ENCODE assay signal across 26 cellular contexts in the genomic region with DNA sequence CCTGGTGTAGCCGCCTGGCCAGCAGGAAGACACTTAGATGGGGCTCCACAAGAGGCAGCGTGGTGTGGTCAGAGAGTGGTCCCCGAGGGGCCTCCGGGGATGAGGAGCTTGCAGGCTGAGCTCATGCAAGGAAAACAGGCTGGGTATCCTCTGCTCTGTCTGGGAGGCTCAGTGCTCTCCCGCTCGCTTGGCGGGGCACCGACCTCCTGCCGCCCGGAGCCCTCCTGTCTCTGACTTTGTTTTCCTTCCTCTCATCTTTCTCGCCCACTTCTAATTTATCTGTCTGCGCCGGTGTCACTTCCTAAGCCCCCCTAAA. TPM values are rescaled to one million over a fixed set of nuclear protein-coding genes. Genes with fewer than 3 reads are reported as not detected.
"Had no signal": no experiment of that assay in that cellular context is flagged by ENCODE, and none has a peak within 500 bp of the region (broad histone marks: within the 10 kb centered on the region; RNA-seq: fewer than 3 reads in every experiment).

No MANE protein-coding gene starts in this region.

- H3K27me3 Mint-ChIP-seq: activated CD4-positive, alpha-beta T cell treated with anti-CD3 and anti-CD28 coated beads, Interleukin-2, amount 10 ng/mL, durations not matched to agents 7 days and 5 days had no signal

- DNase-seq: activated CD4-positive, alpha-beta T cell treated with anti-CD3 and anti-CD28 coated beads, Interleukin-2, amount 10 ng/mL, durations not matched to agents 7 days and 5 days; activated CD8-positive, alpha-beta T cell treated with anti-CD3 and anti-CD28 coated beads, Interleukin-2, amount 10 ng/mL, durations not matched to agents 7 days and 5 days; activated naive CD4-positive, alpha-beta T cell treated with anti-CD3 and anti-CD28 coated beads for 36 hours; activated T-cell treated with anti-CD3 and anti-CD28 coated beads, Interleukin-2, amount 50 U/mL, for 24 hours; anterior cingulate cortex; brain microvascular endothelial cell; central memory CD4-positive, alpha-beta T cell; colonic mucosa; endodermal cell; immature natural killer cell; kidney glomerular epithelial cell; natural killer cell; occipital lobe; small intestine; stimulated activated CD4-positive, alpha-beta T cell treated with anti-CD3 and anti-CD28 coated beads, Interleukin-4, amount 100 ng/mL, for 1 hour; stimulated activated naive CD8-positive, alpha-beta T cell treated with anti-CD3 and anti-CD28 coated beads, Interleukin-15, amount 100 ng/mL, for 72 hours; upper lobe of left lung had no signal

- H3K4me3 Mint-ChIP-seq: activated CD4-positive, alpha-beta T cell treated with anti-CD3 and anti-CD28 coated beads, Interleukin-2, amount 10 ng/mL, durations not matched to agents 7 days and 5 days; activated CD8-positive, alpha-beta T cell treated with anti-CD3 and anti-CD28 coated beads, Interleukin-2, amount 10 ng/mL, durations not matched to agents 7 days and 5 days; activated naive CD4-positive, alpha-beta T cell treated with anti-CD3 and anti-CD28 coated beads for 36 hours; activated T-cell treated with anti-CD3 and anti-CD28 coated beads, Interleukin-2, amount 50 U/mL, for 24 hours; endodermal cell; immature natural killer cell; memory B cell; natural killer cell; stimulated activated naive CD8-positive, alpha-beta T cell treated with anti-CD3 and anti-CD28 coated beads, Interleukin-15, amount 100 ng/mL, for 72 hours; T-helper 1 cell treated with Interleukin-12 subunit alpha and Interleukin-12 subunit beta and Interleukin-4 antibody, amounts not matched to agents 30 μg/mL and 1 μg/mL, for 36 hours had no signal

- ATAC-seq: activated CD4-positive, CD25-positive, alpha-beta regulatory T cell treated with anti-CD3 and anti-CD28 coated beads, Interleukin-2, amount 50 U/mL, for 24 hours; activated CD8-positive, alpha-beta T cell treated with anti-CD3 and anti-CD28 coated beads, Interleukin-2, amount 10 ng/mL, durations not matched to agents 7 days and 5 days; natural killer cell; stimulated activated naive CD8-positive, alpha-beta T cell treated with anti-CD3 and anti-CD28 coated beads, Interleukin-15, amount 100 ng/mL, for 72 hours had no signal

- H3K4me1 Mint-ChIP-seq: activated CD4-positive, alpha-beta T cell treated with anti-CD3 and anti-CD28 coated beads, Interleukin-2, amount 10 ng/mL, durations not matched to agents 7 days and 5 days; immature natural killer cell; memory B cell; natural killer cell; stimulated activated naive CD8-positive, alpha-beta T cell treated with anti-CD3 and anti-CD28 coated beads, Interleukin-15, amount 100 ng/mL, for 72 hours had no signal

- H3K4me3 ChIP-seq: colonic mucosa, heart left ventricle, prostate gland, right atrium auricular region, suprapubic skin, upper lobe of left lung had no signal

- H3K4me1 ChIP-seq: colonic mucosa, prostate gland, right atrium auricular region had no signal

- H3K27ac ChIP-seq: brain microvascular endothelial cell, colonic mucosa, prostate gland, right atrium auricular region, suprapubic skin, upper lobe of left lung had no signal

- H3K27me3 ChIP-seq: brain microvascular endothelial cell, colonic mucosa, right atrium auricular region, upper lobe of left lung had no signal

- H3K9me3 ChIP-seq: colonic mucosa, heart left ventricle, prostate gland, right atrium auricular region, suprapubic skin, upper lobe of left lung had no signal

- H3K36me3 ChIP-seq: brain microvascular endothelial cell, colonic mucosa, heart left ventricle, prostate gland, right atrium auricular region, suprapubic skin, upper lobe of left lung had no signal

- H3K27ac Mint-ChIP-seq: activated CD4-positive, alpha-beta T cell treated with anti-CD3 and anti-CD28 coated beads, Interleukin-2, amount 10 ng/mL, durations not matched to agents 7 days and 5 days; activated CD8-positive, alpha-beta T cell treated with anti-CD3 and anti-CD28 coated beads, Interleukin-2, amount 10 ng/mL, durations not matched to agents 7 days and 5 days; activated naive CD4-positive, alpha-beta T cell treated with anti-CD3 and anti-CD28 coated beads for 36 hours; activated T-cell treated with anti-CD3 and anti-CD28 coated beads, Interleukin-2, amount 50 U/mL, for 24 hours; endodermal cell; immature natural killer cell; memory B cell; natural killer cell; stimulated activated naive CD8-positive, alpha-beta T cell treated with anti-CD3 and anti-CD28 coated beads, Interleukin-15, amount 100 ng/mL, for 72 hours; T-helper 1 cell treated with Interleukin-12 subunit alpha and Interleukin-12 subunit beta and Interleukin-4 antibody, amounts not matched to agents 30 μg/mL and 1 μg/mL, for 36 hours had no signal

- FAIRE-seq: frontal cortex, small intestine had no signal

- H3K36me3 Mint-ChIP-seq: immature natural killer cell, memory B cell, natural killer cell had no signal

- H3K9me3 Mint-ChIP-seq: activated CD4-positive, alpha-beta T cell treated with anti-CD3 and anti-CD28 coated beads, Interleukin-2, amount 10 ng/mL, durations not matched to agents 7 days and 5 days; activated naive CD4-positive, alpha-beta T cell treated with anti-CD3 and anti-CD28 coated beads for 36 hours; activated T-cell treated with anti-CD3 and anti-CD28 coated beads, Interleukin-2, amount 50 U/mL, for 24 hours; immature natural killer cell; natural killer cell; stimulated activated naive CD8-positive, alpha-beta T cell treated with anti-CD3 and anti-CD28 coated beads, Interleukin-15, amount 100 ng/mL, for 72 hours; T-helper 1 cell treated with Interleukin-12 subunit alpha and Interleukin-12 subunit beta and Interleukin-4 antibody, amounts not matched to agents 30 μg/mL and 1 μg/mL, for 36 hours had no signal

RNA-seq across cellular contexts. Expression of a gene that starts 31.3 kb away (rescaled TPM):
- total RNA-seq: activated CD4-positive, alpha-beta T cell treated with anti-CD3 and anti-CD28 coated beads, Interleukin-2, amount 10 ng/mL, durations not matched to agents 7 days and 5 days; activated CD8-positive, alpha-beta T cell treated with anti-CD3 and anti-CD28 coated beads, Interleukin-2, amount 10 ng/mL, durations not matched to agents 7 days and 5 days; activated naive CD4-positive, alpha-beta T cell treated with anti-CD3 and anti-CD28 coated beads for 36 hours; epithelial cell of proximal tubule; frontal cortex; natural killer cell; right atrium auricular region; suprapubic skin had no signal
- polyA plus RNA-seq: immature natural killer cell had no signal
